Comparison of ENCODE assay signal across 14 cellular contexts in the genomic region with DNA sequence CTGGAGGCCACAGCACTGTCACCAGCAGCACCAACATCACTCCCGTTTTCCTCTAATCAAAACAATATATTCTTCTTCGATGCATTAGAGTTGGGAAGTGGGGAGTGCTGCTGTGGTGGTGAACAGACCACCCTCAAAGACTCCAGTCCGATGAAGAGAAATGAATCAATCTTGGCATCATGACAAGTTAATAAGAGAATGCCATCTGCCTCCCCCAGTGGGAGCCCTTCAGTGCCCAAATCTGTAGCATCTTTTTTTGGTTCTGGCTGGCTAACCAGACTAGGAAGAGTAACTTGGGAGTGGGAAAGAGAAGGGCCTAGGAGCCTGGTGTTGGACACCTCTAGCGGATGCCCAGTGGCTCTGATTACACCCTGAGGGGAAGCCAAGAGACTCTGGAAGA.
A peak's percentile ranks its signal among the peaks of the same experiment; 100 is the strongest.
DNase-seq lines count a peak whose midpoint lies in the region; ATAC-seq lines count a peak whose summit lies in the region.
"Had no signal": no experiment of that assay in that cellular context is flagged by ENCODE, and none has a peak within 500 bp of the region (broad histone marks: within the 10 kb centered on the region; RNA-seq: fewer than 3 reads in every experiment).

No MANE protein-coding gene starts in this region.

- ATAC-seq in GM19455 (IDR thresholded peaks at IDR 0.05; ENCODE audit: unreplicated experiment) (no peak), GM21528 (IDR thresholded peaks at IDR 0.05; ENCODE audit: low FRiP score, unreplicated experiment) (no peak)
- ATAC-seq: A549 had no signal

- peak; percentile 27 for DNase-seq in DMS 273 (lab: John Stamatoyannopoulos, UW; ENCODE audit: unreplicated experiment)
- no peak for DNase-seq in DMS 273 treated with DMSO at 0.1 percent for 48 hours (lab: John Stamatoyannopoulos, UW)
- DNase-seq in NCI-H2171 treated with DMSO at 0.1 percent for 48 hours (lab: John Stamatoyannopoulos, UW), result peak; percentile 14
- DNase-seq in RPMI7951 (ENCODE audit: low read depth), result peak; percentile 36
- DNase-seq in islet precursor cell, result peak; percentile 48
- DNase-seq in hippocampal formation (lab: John Stamatoyannopoulos, UW), result no peak
- DNase-seq: AML-193; Caco-2; CD4-positive, alpha-beta T cell; DMS79 treated with DMSO at 0.1 percent for 48 hours; H9 had no signal

Comparison
In these comparisons a context has a peak if more than half of its experiments do, and no peak if none do; other contexts are left out.
1. DNase-seq: peak in DMS 273 (single experiment), NCI-H2171 treated with DMSO at 0.1 percent for 48 hours (single experiment), RPMI7951 (single experiment) and islet precursor cell (single experiment); none in DMS 273 treated with DMSO at 0.1 percent for 48 hours (single experiment) and hippocampal formation (0 of 2).